ENCODE assay signal across 13 cellular contexts in genomic region chr6:135576055-135576454, GRCh38.
DNase-seq lines count a peak whose midpoint lies in the region; ATAC-seq, FAIRE-seq and TF ChIP-seq lines count a peak whose summit lies in the region.
"Had no signal": no experiment of that assay in that cellular context is flagged by ENCODE, and none has a peak within 500 bp of the region (broad histone marks: within the 10 kb centered on the region; RNA-seq: fewer than 3 reads in every experiment).

No MANE protein-coding gene starts in this region.

- no peak for TF ChIP-seq CTCF in endodermal cell (conservative IDR thresholded peaks at IDR 0.05)

- no peaks in the 10 kb centered on the region for H3K9me3 ChIP-seq in endodermal cell (ENCODE audit: control insufficient read depth, low read length)

- intact Hi-C loops in activated CD4-positive, alpha-beta T cell treated with anti-CD3 and anti-CD28 coated beads for 36 hours (cut with DNase I, micrococcal nuclease) = loop anchor here (5.0 kb wide), 3 partner anchors 39 to 66 kb away; no protein-coding TSS in a partner anchor

- POLR2A ChIA-PET in activated CD4-positive, alpha-beta T cell treated with anti-CD3 and anti-CD28 coated beads for 36 hours (lab: Charles Lee) = no interaction called here

- TF ChIP-seq POLR2A in GM12891 (IDR thresholded peaks at IDR 0.05; ENCODE audit: low read depth, low read length) = no peak

- H3K4me3 Mint-ChIP-seq in activated CD4-positive, alpha-beta T cell treated with anti-CD3 and anti-CD28 coated beads for 36 hours = no peak overlapping the region
- no peak overlapping the region for H3K4me3 Mint-ChIP-seq in endodermal cell

- H3K27ac Mint-ChIP-seq in activated CD4-positive, alpha-beta T cell treated with anti-CD3 and anti-CD28 coated beads for 36 hours = peak overlapping the region; percentile 82
- H3K27ac Mint-ChIP-seq in endodermal cell = no peak overlapping the region

- H3K9ac ChIP-seq in endodermal cell (ENCODE audit: extremely low read depth, low read length, poor library complexity, severe bottlenecking) = no peak overlapping the region

- CTCF ChIA-PET in activated CD4-positive, alpha-beta T cell treated with anti-CD3 and anti-CD28 coated beads for 36 hours (lab: Charles Lee) = interaction anchor here (0.6 to 1.3 kb wide), 2 partner anchors 28 to 666 kb away, joined by 3 read pairs; no protein-coding TSS in a partner anchor

- no peak for ATAC-seq in activated CD4-positive, alpha-beta T cell treated with anti-CD3 and anti-CD28 coated beads for 36 hours

- H3K27me3 ChIP-seq in endodermal cell (ENCODE audit: control insufficient read depth, insufficient read depth, low read length, poor library complexity, severe bottlenecking) = no peaks in the 10 kb centered on the region

- no peak for FAIRE-seq in GM12891 (lab: Jason Lieb, UNC)

- peaks cover 23% of the 10 kb centered on the region for H3K4me1 Mint-ChIP-seq in activated CD4-positive, alpha-beta T cell treated with anti-CD3 and anti-CD28 coated beads for 36 hours
- H3K4me1 Mint-ChIP-seq in endodermal cell = no peaks in the 10 kb centered on the region

- H3K4me3 ChIP-seq in skeletal muscle cell (ENCODE audit: low read depth, low read length) = no peak overlapping the region
- H3K4me3 ChIP-seq in endodermal cell (ENCODE audit: low read length) = no peak overlapping the region
- H3K4me3 ChIP-seq: smooth muscle cell had no signal

- DNase-seq in activated CD4-positive, alpha-beta T cell treated with anti-CD3 and anti-CD28 coated beads for 36 hours = no peak
- DNase-seq in activated CD4-positive, alpha-beta T cell treated with anti-CD3 and anti-CD28 coated beads for 1 hour = no peak
- DNase-seq in NCI-H187 (lab: John Stamatoyannopoulos, UW) (peak; percentile 43 to 57), astrocyte of the hippocampus (ENCODE audit: low read depth, low spot score) (peak; percentile 70), skeletal muscle cell (ENCODE audit: low read depth) (peak; percentile 95), GM12891 (ENCODE audit: insufficient read length, low spot score) (no peak), NCI-H2081 treated with DMSO at 0.1 percent for 48 hours (lab: John Stamatoyannopoulos, UW) (no peak), endodermal cell (no peak)
- DNase-seq: C1 segment of cervical spinal cord, hypothalamus, MV-4-11, OCI-M1 had no signal

- H3K36me3 ChIP-seq in endodermal cell (ENCODE audit: control insufficient read depth, insufficient read depth, low read length) = no peaks in the 10 kb centered on the region

- no peaks in the 10 kb centered on the region for H3K4me1 ChIP-seq in endodermal cell (ENCODE audit: control insufficient read depth, insufficient read depth, low read length)

- H3K36me3 Mint-ChIP-seq in activated CD4-positive, alpha-beta T cell treated with anti-CD3 and anti-CD28 coated beads for 36 hours (ENCODE audit: low read depth) = no peaks in the 10 kb centered on the region
- H3K36me3 Mint-ChIP-seq in endodermal cell (ENCODE audit: low read depth) = no peaks in the 10 kb centered on the region

- no peaks in the 10 kb centered on the region for H3K27me3 Mint-ChIP-seq in activated CD4-positive, alpha-beta T cell treated with anti-CD3 and anti-CD28 coated beads for 36 hours
- H3K27me3 Mint-ChIP-seq in endodermal cell (ENCODE audit: insufficient read depth) = no peaks in the 10 kb centered on the region

- no peaks in the 10 kb centered on the region for H3K9me3 Mint-ChIP-seq in activated CD4-positive, alpha-beta T cell treated with anti-CD3 and anti-CD28 coated beads for 36 hours (ENCODE audit: low read depth)
- no peaks in the 10 kb centered on the region for H3K9me3 Mint-ChIP-seq in endodermal cell

- H3K27ac ChIP-seq in endodermal cell (ENCODE audit: low read depth, low read length) = no peak overlapping the region

- 91 to 100% methylated on average over 1 of the region's 1 CpG for WGBS in endodermal cell (ENCODE audit: insufficient coverage in 1 of 2, insufficient read length in 1 of 2), 2 experiments

TF ChIP-seq in GM12891, 5 proteins besides CTCF, POLR2A, EP300 and RAD21:
- TF ChIP-seq SPI1 (IDR thresholded peaks at IDR 0.05; ENCODE audit: low read depth, low read length) (no peak), TAF1 (IDR thresholded peaks at IDR 0.05; ENCODE audit: low read depth, low read length) (no peak), POLR2AphosphoS5 (IDR thresholded peaks at IDR 0.05; ENCODE audit: low read depth, low read length) (no peak), PAX5 (IDR thresholded peaks at IDR 0.05; ENCODE audit: insufficient read depth, low read length, severe bottlenecking) (no peak), POU2F2 (IDR thresholded peaks at IDR 0.05; ENCODE audit: low read depth, low read length) (no peak)

Comparison
In these comparisons a context has a peak if more than half of its experiments do, and no peak if none do; other contexts are left out.
1. DNase-seq: peak in NCI-H187 (2 of 2), astrocyte of the hippocampus (single experiment) and skeletal muscle cell (single experiment); none in activated CD4-positive, alpha-beta T cell treated with anti-CD3 and anti-CD28 coated beads for 36 hours (single experiment), activated CD4-positive, alpha-beta T cell treated with anti-CD3 and anti-CD28 coated beads for 1 hour (single experiment), GM12891 (single experiment), NCI-H2081 treated with DMSO at 0.1 percent for 48 hours (single experiment) and endodermal cell (single experiment).